18 cellular contexts compared by ENCODE assay signal in genomic region chr6:164346631-164347030, GRCh38.
DNase-seq lines count a peak whose midpoint lies in the region; ATAC-seq and TF ChIP-seq lines count a peak whose summit lies in the region.
"Had no signal": no experiment of that assay in that cellular context is flagged by ENCODE, and none has a peak within 500 bp of the region (broad histone marks: within the 10 kb centered on the region; RNA-seq: fewer than 3 reads in every experiment).

No MANE protein-coding gene starts in this region.

- H3K4me1 ChIP-seq in neural progenitor cell: peaks cover 23% of the 10 kb centered on the region
- H3K4me1 ChIP-seq: BLaER1 had no signal

- H3K4me2 ChIP-seq in neural progenitor cell: no peak overlapping the region
- H3K4me2 ChIP-seq: BLaER1 had no signal

- no peak for TF ChIP-seq POLR2A in NB4 (IDR thresholded peaks at IDR 0.05; ENCODE audit: extremely low read depth, insufficient read length)

- H4K20me1 ChIP-seq in neural progenitor cell (ENCODE audit: low read depth): no peaks in the 10 kb centered on the region
- H4K20me1 ChIP-seq: BLaER1 had no signal

- peak overlapping the region; percentile 29 for H3K27ac ChIP-seq in cingulate gyrus (ENCODE audit: low read depth, low read length)
- H3K27ac ChIP-seq in neural progenitor cell: peak overlapping the region; percentile 93
- H3K27ac ChIP-seq: 22Rv1, BLaER1 had no signal

- peaks cover 26% of the 10 kb centered on the region for H3K4me1 Mint-ChIP-seq in neural progenitor cell
- H3K4me1 Mint-ChIP-seq: CD8-positive, alpha-beta memory T cell had no signal

- peaks cover 15% of the 10 kb centered on the region for H3K9me3 Mint-ChIP-seq in neural progenitor cell

- H3K9me3 ChIP-seq in neural progenitor cell (ENCODE audit: low read depth): no peaks in the 10 kb centered on the region
- H3K9me3 ChIP-seq: BLaER1 had no signal

- no peak overlapping the region for H3K9ac ChIP-seq in neural progenitor cell
- H3K9ac ChIP-seq: BLaER1 had no signal

- H3K36me3 Mint-ChIP-seq in neural progenitor cell: peaks cover 2% of the 10 kb centered on the region
- H3K36me3 Mint-ChIP-seq: CD8-positive, alpha-beta memory T cell had no signal

- DNase-seq in DMS53 (lab: John Stamatoyannopoulos, UW) (peak; percentile 29), DMS53 treated with DMSO at 0.1 percent for 48 hours (lab: John Stamatoyannopoulos, UW; ENCODE audit: unreplicated experiment) (no peak), NB4 (ENCODE audit: low read depth) (peak; percentile 7), neural progenitor cell (ENCODE audit: low spot score) (no peak), mucosa of gallbladder (ENCODE audit: low spot score) (no peak)
- DNase-seq in activated naive CD4-positive, alpha-beta T cell treated with anti-CD3 and anti-CD28 coated beads, Interleukin-2, amount 50 U/mL, for 16 hours: no peak
- DNase-seq: CD8-positive, alpha-beta memory T cell; GOT3; IMR-90; NCI-H1436 treated with DMSO at 0.1 percent for 48 hours; NCI-H446; NCI-H82; SHP77 had no signal

- H3K36me3 ChIP-seq in neural progenitor cell: no peaks in the 10 kb centered on the region
- H3K36me3 ChIP-seq: BLaER1 had no signal

- TF ChIP-seq CTCF in NB4 (IDR thresholded peaks at IDR 0.05; ENCODE audit: low read depth, low read length) (no peak), neural progenitor cell (IDR thresholded peaks at IDR 0.05) (no peak)

- no peak overlapping the region for H2AFZ ChIP-seq in neural progenitor cell (replicated peaks)

- ATAC-seq in HG03175 (IDR thresholded peaks at IDR 0.05; ENCODE audit: unreplicated experiment): no peak
- ATAC-seq: SK-N-SH treated with all-trans-retinoic acid at 6 μM for 48 hours had no signal

- no peak overlapping the region for H3K4me3 Mint-ChIP-seq in neural progenitor cell
- H3K4me3 Mint-ChIP-seq: CD8-positive, alpha-beta memory T cell had no signal

- H3K27me3 ChIP-seq in neural progenitor cell: no peaks in the 10 kb centered on the region
- H3K27me3 ChIP-seq: BLaER1 had no signal

- no peak overlapping the region for H3K4me3 ChIP-seq in NB4 (ENCODE audit: low read depth, low read length)
- H3K4me3 ChIP-seq in neural progenitor cell: no peak overlapping the region
- H3K4me3 ChIP-seq: BLaER1 had no signal

- peak overlapping the region; percentile 31 for H3K27ac Mint-ChIP-seq in neural progenitor cell

- no peaks in the 10 kb centered on the region for H3K79me2 ChIP-seq in neural progenitor cell (ENCODE audit: low read depth)

- H3F3A ChIP-seq in neural progenitor cell (ENCODE audit: low read depth): peaks cover 29% of the 10 kb centered on the region

- H3K27me3 Mint-ChIP-seq in neural progenitor cell (ENCODE audit: insufficient read depth, low read depth): peaks cover 2% of the 10 kb centered on the region

Comparison
In these comparisons a context has a peak if more than half of its experiments do, and no peak if none do; other contexts are left out.
1. DNase-seq: peak in DMS53 (single experiment) and NB4 (single experiment); none in DMS53 treated with DMSO at 0.1 percent for 48 hours (single experiment), neural progenitor cell (single experiment), activated naive CD4-positive, alpha-beta T cell treated with anti-CD3 and anti-CD28 coated beads, Interleukin-2, amount 50 U/mL, for 16 hours (single experiment) and mucosa of gallbladder (single experiment).